ENCODE assay signal across 16 cellular contexts in genomic region chr9:4547016-4547415, GRCh38. TPM values are rescaled to one million over a fixed set of nuclear protein-coding genes. Genes with fewer than 3 reads are reported as not detected.
A peak's percentile ranks its signal among the peaks of the same experiment; 100 is the strongest.
DNase-seq lines count a peak whose midpoint lies in the region; ATAC-seq and TF ChIP-seq lines count a peak whose summit lies in the region.
"Had no signal": no experiment of that assay in that cellular context is flagged by ENCODE, and none has a peak within 500 bp of the region (broad histone marks: within the 10 kb centered on the region; RNA-seq: fewer than 3 reads in every experiment).

No MANE protein-coding gene starts in this region.

- TF ChIP-seq CTCF in A673 (conservative IDR thresholded peaks at IDR 0.05; ENCODE audit: low read depth, low read length) (no peak), brain microvascular endothelial cell (IDR thresholded peaks at IDR 0.05; ENCODE audit: low read depth, low read length, missing control alignments) (no peak), OCI-LY7 (conservative IDR thresholded peaks at IDR 0.05; ENCODE audit: low read length) (no peak)

- no peaks in the 10 kb centered on the region for H3K9me2 ChIP-seq in OCI-LY7 (ENCODE audit: insufficient read depth, low read length)

- POLR2A ChIA-PET in A673 (lab: Charles Lee; ENCODE audit: low non-redundant PET) (no interaction called here), OCI-LY7 (lab: Charles Lee) (no interaction called here)

- no peak for ATAC-seq in GM21367 (IDR thresholded peaks at IDR 0.05; ENCODE audit: unreplicated experiment)
- ATAC-seq in HG02870 (IDR thresholded peaks at IDR 0.05; ENCODE audit: unreplicated experiment) = no peak
- ATAC-seq: Right ventricle myocardium inferior, sciatic nerve had no signal

- H3K4me3 ChIP-seq in A673 (ENCODE audit: low read depth, low read length, poor library complexity, severe bottlenecking) (no peak overlapping the region), brain microvascular endothelial cell (ENCODE audit: low read depth, low read length) (no peak overlapping the region), OCI-LY7 (ENCODE audit: low read depth, low read length, poor library complexity, severe bottlenecking) (no peak overlapping the region)
- H3K4me3 ChIP-seq: thoracic aorta had no signal

- H3K27ac ChIP-seq in A673 (ENCODE audit: low read depth, low read length, poor library complexity, severe bottlenecking) (no peak overlapping the region), brain microvascular endothelial cell (no peak overlapping the region), OCI-LY7 (ENCODE audit: low read depth, low read length, poor library complexity, severe bottlenecking) (no peak overlapping the region)
- H3K27ac ChIP-seq: thoracic aorta had no signal

- no peak overlapping the region for H2AFZ ChIP-seq in OCI-LY7 (ENCODE audit: low read length)

- H3K79me2 ChIP-seq in OCI-LY7 (ENCODE audit: insufficient read depth, low read depth, low read length) = no peaks in the 10 kb centered on the region

- no peaks in the 10 kb centered on the region for H4K20me1 ChIP-seq in OCI-LY7 (ENCODE audit: insufficient read depth, low read length)

- BruUV-seq in A673 (replicated peaks; lab: Mats Ljungman, UMichigan) (no TSS peak), OCI-LY7 (replicated peaks; lab: Mats Ljungman, UMichigan) (no TSS peak)

- no peaks in the 10 kb centered on the region for H3K9me3 ChIP-seq in A673 (ENCODE audit: low read depth, low read length, poor library complexity, severe bottlenecking)
- H3K9me3 ChIP-seq in OCI-LY7 (ENCODE audit: low read length) = no peaks in the 10 kb centered on the region
- H3K9me3 ChIP-seq: thoracic aorta had no signal

- H3K36me3 ChIP-seq in A673 (ENCODE audit: insufficient read depth, low read length, poor library complexity, severe bottlenecking) = no peaks in the 10 kb centered on the region
- no peaks in the 10 kb centered on the region for H3K36me3 ChIP-seq in brain microvascular endothelial cell (replicated peaks)
- H3K36me3 ChIP-seq in OCI-LY7 (ENCODE audit: insufficient read depth, low read length) = no peaks in the 10 kb centered on the region
- H3K36me3 ChIP-seq: thoracic aorta had no signal

- CTCF ChIA-PET in A673 (lab: Charles Lee) (no interaction called here), OCI-LY7 (lab: Charles Lee; ENCODE audit: unreplicated experiment) (no interaction called here)

- H3K27me3 ChIP-seq in A673 (replicated peaks; ENCODE audit: insufficient read depth, low read depth, low read length, poor library complexity) (no peaks in the 10 kb centered on the region), brain microvascular endothelial cell (replicated peaks) (no peaks in the 10 kb centered on the region)

- DNase-seq in A673 (ENCODE audit: low spot score) (peak; percentile 26), HS-27A (ENCODE audit: low read depth) (peak; percentile 7), brain microvascular endothelial cell (peak; percentile 50), iris pigment epithelial cell (ENCODE audit: low read depth) (peak; percentile 84), OCI-LY7 (ENCODE audit: low spot score) (no peak), DMS114 treated with DMSO at 0.1 percent for 48 hours (lab: John Stamatoyannopoulos, UW; ENCODE audit: unreplicated experiment) (no peak)
- DNase-seq: activated CD4-positive, alpha-beta T cell treated with anti-CD3 and anti-CD28 coated beads, Interleukin-2, amount 10 ng/mL, durations not matched to agents 7 days and 5 days; activated naive CD8-positive, alpha-beta T cell treated with anti-CD3 and anti-CD28 coated beads for 36 hours; mammary epithelial cell; NCI-H2107; stimulated activated CD8-positive, alpha-beta memory T cell treated with anti-CD3 and anti-CD28 coated beads, Interleukin-4, amount 100 ng/mL, for 48 hours had no signal

- H3K4me1 ChIP-seq in A673 (ENCODE audit: insufficient read depth, low read length, poor library complexity, severe bottlenecking) (peaks cover 30% of the 10 kb centered on the region), OCI-LY7 (ENCODE audit: insufficient read depth, low read length, poor library complexity, severe bottlenecking) (no peaks in the 10 kb centered on the region)

- in situ Hi-C loops in brain microvascular endothelial cell (cut with HindIII; ENCODE audit: low pct_ligation_motif_present, low sequenced_read_pairs) = no loop called here

- intact Hi-C loops in A673 (cut with micrococcal nuclease; ENCODE audit: unreplicated experiment) = no loop called here
- intact Hi-C loops in OCI-LY7 (cut with micrococcal nuclease; ENCODE audit: unreplicated experiment) = no loop called here

- no peak overlapping the region for H3K4me2 ChIP-seq in OCI-LY7 (ENCODE audit: low read length)

RNA-seq across cellular contexts. Expression of gene SLC1A1, which starts 56.7 kb away (rescaled TPM):
- total RNA-seq in A673 (2021) (8.5 and 8.7 TPM in 2 replicates), OCI-LY7 (2022) (not detected in 2 replicates)
- total RNA-seq in OCI-LY7 (2014; rRNA removed; shearing (Covaris generic)) = not detected in 2 replicates

Comparison
In these comparisons a context has a peak if more than half of its experiments do, and no peak if none do; other contexts are left out.
1. DNase-seq: peak in A673 (single experiment), HS-27A (single experiment), brain microvascular endothelial cell (single experiment) and iris pigment epithelial cell (single experiment); none in OCI-LY7 (single experiment) and DMS114 treated with DMSO at 0.1 percent for 48 hours (single experiment).